ENCODE assay signal across 1 cellular context in genomic region chr5:134245692-134246091, GRCh38.
TF ChIP-seq lines count a peak whose summit lies in the region.

No MANE protein-coding gene starts in this region.

TF ChIP-seq in IMR-90, 13 proteins besides CTCF, POLR2A, EP300 and RAD21:
- TF ChIP-seq USF2 (IDR thresholded peaks at IDR 0.05; ENCODE audit: low read depth, low read length) (no peak), MXI1 (IDR thresholded peaks at IDR 0.05; ENCODE audit: borderline replicate concordance, low read depth, low read length) (no peak), CHD1 (IDR thresholded peaks at IDR 0.05; ENCODE audit: low read depth, low read length) (no peak), RFX5 (IDR thresholded peaks at IDR 0.05; ENCODE audit: low read depth, low read length) (no peak), MAFK (IDR thresholded peaks at IDR 0.05; ENCODE audit: low read depth, low read length) (no peak), RCOR1 (IDR thresholded peaks at IDR 0.05; ENCODE audit: insufficient replicate concordance, low read length) (no peak), CEBPB (IDR thresholded peaks at IDR 0.05; ENCODE audit: low read depth, low read length) (no peak), NFE2L2 (IDR thresholded peaks at IDR 0.05; ENCODE audit: low read depth, low read length) (no peak), SMC3 (IDR thresholded peaks at IDR 0.05; ENCODE audit: low read depth, low read length) (no peak), BHLHE40 (IDR thresholded peaks at IDR 0.05; ENCODE audit: low read depth, low read length) (no peak), FOS (IDR thresholded peaks at IDR 0.05; ENCODE audit: low read depth, low read length) (no peak)
